In the genomic region with DNA sequence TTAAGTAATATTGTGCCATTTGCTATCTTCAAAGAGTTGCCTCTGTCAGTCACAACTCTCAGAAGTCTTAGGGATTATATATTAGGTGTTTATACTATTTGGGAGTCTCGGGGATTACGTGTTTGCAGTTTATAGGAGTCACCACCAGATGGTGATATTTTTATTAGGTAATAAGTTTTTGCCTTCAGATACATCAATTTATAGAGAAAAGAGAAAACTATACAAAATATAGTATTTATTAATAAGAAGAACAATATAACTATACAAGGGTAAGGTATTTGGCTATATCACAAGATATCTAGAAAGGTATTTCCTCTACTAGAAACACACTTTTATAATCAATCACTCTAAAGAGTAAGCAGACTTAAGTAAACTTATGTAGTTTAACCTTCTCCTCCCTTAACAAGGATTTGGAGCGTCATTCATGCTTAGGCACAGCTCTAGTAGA, we compare ENCODE assay signal across 8 cellular contexts. TPM values are rescaled to one million over a fixed set of nuclear protein-coding genes. Genes with fewer than 3 reads are reported as not detected.
DNase-seq lines count a peak whose midpoint lies in the region; ATAC-seq and TF ChIP-seq lines count a peak whose summit lies in the region.

No MANE protein-coding gene starts in this region.

- DNase-seq in DMS79 treated with DMSO at 0.1 percent for 48 hours (lab: John Stamatoyannopoulos, UW): peak; percentile 40
- DNase-seq in NCI-H82 treated with DMSO at 0.1 percent for 48 hours (lab: John Stamatoyannopoulos, UW; ENCODE audit: unreplicated experiment): peak; percentile 62
- DNase-seq in dermis microvascular lymphatic vessel endothelial cell (ENCODE audit: low read depth in 2 of 2): peak; percentile 26 to 54
- no peak for DNase-seq in osteocyte (ENCODE audit: extremely low spot score, unreplicated experiment)
- DNase-seq in sciatic nerve (ENCODE audit: low spot score): no peak
- DNase-seq in occipital lobe (lab: John Stamatoyannopoulos, UW): no peak

- ATAC-seq in HG02798 (IDR thresholded peaks at IDR 0.05; ENCODE audit: poor library complexity, unreplicated experiment): peak; percentile 60
- ATAC-seq in sciatic nerve: no peak
- no peak for ATAC-seq in GM21528 (IDR thresholded peaks at IDR 0.05; ENCODE audit: low FRiP score, unreplicated experiment)

- no peaks in the 10 kb centered on the region for H3K4me1 Mint-ChIP-seq in osteocyte (ENCODE audit: unreplicated experiment)

- no peaks in the 10 kb centered on the region for H3K9me3 Mint-ChIP-seq in osteocyte (ENCODE audit: unreplicated experiment)

- no peak overlapping the region for H3K27ac Mint-ChIP-seq in osteocyte (ENCODE audit: unreplicated experiment)

- no peaks in the 10 kb centered on the region for H3K36me3 Mint-ChIP-seq in osteocyte (ENCODE audit: unreplicated experiment)

- H3K4me3 Mint-ChIP-seq in osteocyte (ENCODE audit: unreplicated experiment): no peak overlapping the region

- H3K27me3 Mint-ChIP-seq in osteocyte (ENCODE audit: unreplicated experiment): peaks cover 50% of the 10 kb centered on the region

- peak; percentile 67 for TF ChIP-seq CTCF in osteocyte (IDR thresholded peaks at IDR 0.05)

- intact Hi-C loops in sciatic nerve (cut with DNase I): no loop called here

RNA-seq across cellular contexts. Expression of gene DHX36, which starts 10.7 kb away (rescaled TPM):
- total RNA-seq in dermis microvascular lymphatic vessel endothelial cell: 21.3 and 27.8 TPM in 2 replicates
- 61.5 and 68.2 TPM in 2 replicates for total RNA-seq in osteocyte
- total RNA-seq in sciatic nerve: 81.0 TPM
- total RNA-seq in occipital lobe: 131 TPM

Comparison
In these comparisons a context has a peak if more than half of its experiments do, and no peak if none do; other contexts are left out.
1. DNase-seq: peak in DMS79 treated with DMSO at 0.1 percent for 48 hours (single experiment), NCI-H82 treated with DMSO at 0.1 percent for 48 hours (single experiment) and dermis microvascular lymphatic vessel endothelial cell (2 of 2); none in osteocyte (single experiment), sciatic nerve (single experiment) and occipital lobe (single experiment).